ENCODE assay signal across 7 cellular contexts in the genomic region with DNA sequence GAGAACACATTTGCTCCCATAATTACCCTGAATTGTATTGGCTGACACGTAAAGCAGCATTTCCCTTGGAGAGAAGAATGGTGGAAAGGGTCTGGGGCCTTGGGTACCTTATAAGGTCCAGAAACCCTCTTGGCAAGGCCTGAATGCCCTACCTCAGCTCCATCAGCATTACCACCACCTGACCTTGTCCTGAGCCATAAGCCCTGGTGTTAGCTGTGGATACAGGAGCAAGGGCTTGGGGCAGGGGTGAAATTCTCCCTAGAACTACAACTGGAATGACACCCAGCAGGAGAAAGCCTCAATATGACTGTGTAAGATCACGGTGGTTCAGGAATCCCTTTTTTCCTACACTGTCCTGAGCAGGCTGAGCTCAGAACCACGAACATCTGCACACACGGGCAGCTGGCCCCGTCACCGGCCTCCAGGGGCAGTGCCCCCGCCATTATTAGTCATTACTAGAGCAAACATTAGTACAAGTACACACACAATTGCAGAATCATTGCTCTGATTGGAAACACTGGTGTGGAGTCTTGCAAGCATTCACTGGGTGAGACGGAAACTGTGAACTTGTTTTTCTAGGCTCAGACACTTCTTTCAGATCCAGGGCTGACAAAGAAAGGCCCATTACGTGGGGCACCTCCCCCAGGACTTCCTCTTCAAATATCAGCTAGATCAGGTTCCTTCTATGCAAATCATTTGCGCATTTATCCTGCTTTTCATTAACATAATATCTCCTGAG. TPM values are rescaled to one million over a fixed set of nuclear protein-coding genes. Genes with fewer than 3 reads are reported as not detected.
DNase-seq lines count a peak whose midpoint lies in the region; ATAC-seq, FAIRE-seq and TF ChIP-seq lines count a peak whose summit lies in the region.

No MANE protein-coding gene starts in this region.

- peak overlapping the region; percentile 56 for H3K4me3 Mint-ChIP-seq in stimulated activated memory B cell treated with anti-CD40 and anti-IgM and Interleukin-4, amounts not matched to agents 10 μg/mL and 1 μg/mL and 100 μg/mL, for 72 hours

- FAIRE-seq in bronchial epithelial cell (lab: Jason Lieb, UNC): no peak

- no peaks in the 10 kb centered on the region for H3K27me3 Mint-ChIP-seq in stimulated activated memory B cell treated with anti-CD40 and anti-IgM and Interleukin-4, amounts not matched to agents 10 μg/mL and 1 μg/mL and 100 μg/mL, for 72 hours

- H3K36me3 ChIP-seq in bronchial epithelial cell (ENCODE audit: control insufficient read depth, insufficient read depth, low read length): no peaks in the 10 kb centered on the region

- DNase-seq in NCI-H1048 (lab: John Stamatoyannopoulos, UW) (peak; percentile 32), bronchial epithelial cell (ENCODE audit: low read depth) (peak; percentile 96), NCI-H345 (lab: John Stamatoyannopoulos, UW) (no peak)
- no peak for DNase-seq in effector CD8-positive, alpha-beta T cell (lab: John Stamatoyannopoulos, UW)

- no peaks in the 10 kb centered on the region for H3K36me3 Mint-ChIP-seq in stimulated activated memory B cell treated with anti-CD40 and anti-IgM and Interleukin-4, amounts not matched to agents 10 μg/mL and 1 μg/mL and 100 μg/mL, for 72 hours

- H3K27ac Mint-ChIP-seq in stimulated activated memory B cell treated with anti-CD40 and anti-IgM and Interleukin-4, amounts not matched to agents 10 μg/mL and 1 μg/mL and 100 μg/mL, for 72 hours: peak overlapping the region; percentile 85

- H3K4me3 ChIP-seq in GM12875 (ENCODE audit: low read depth, low read length) (no peak overlapping the region), bronchial epithelial cell (ENCODE audit: low read depth, low read length) (no peak overlapping the region)

- ATAC-seq in GM21529 (IDR thresholded peaks at IDR 0.05; ENCODE audit: unreplicated experiment): peak; percentile 72
- peak; percentile 91 for ATAC-seq in stimulated activated memory B cell treated with anti-CD40 and anti-IgM and Interleukin-4, amounts not matched to agents 10 μg/mL and 1 μg/mL and 100 μg/mL, for 72 hours

- H3K4me1 Mint-ChIP-seq in stimulated activated memory B cell treated with anti-CD40 and anti-IgM and Interleukin-4, amounts not matched to agents 10 μg/mL and 1 μg/mL and 100 μg/mL, for 72 hours: peaks cover 41% of the 10 kb centered on the region

- H3K27me3 ChIP-seq in bronchial epithelial cell (ENCODE audit: control insufficient read depth, insufficient read depth, low read length): no peaks in the 10 kb centered on the region

- H3K9me3 Mint-ChIP-seq in stimulated activated memory B cell treated with anti-CD40 and anti-IgM and Interleukin-4, amounts not matched to agents 10 μg/mL and 1 μg/mL and 100 μg/mL, for 72 hours: no peaks in the 10 kb centered on the region

- TF ChIP-seq CTCF in GM12875 (IDR thresholded peaks at IDR 0.05; ENCODE audit: borderline replicate concordance, insufficient read depth, low read depth, low read length) (0 out of 2 replicates have a peak, but pooled peaks have one; percentile 6), bronchial epithelial cell (IDR thresholded peaks at IDR 0.05; ENCODE audit: insufficient read depth, low read length, severe bottlenecking) (peak; percentile 19)

RNA-seq across cellular contexts. Expression of a gene that starts 26.7 kb away (rescaled TPM):
- 30.5 and 48.9 TPM in 2 replicates for total RNA-seq in bronchial epithelial cell

RNA-seq across cellular contexts. Expression of a gene that starts 52.7 kb away (rescaled TPM):
- total RNA-seq in bronchial epithelial cell: 100 and 163 TPM in 2 replicates

Comparison
In these comparisons a context has a peak if more than half of its experiments do, and no peak if none do; other contexts are left out.
1. DNase-seq: peak in NCI-H1048 (single experiment) and bronchial epithelial cell (single experiment); none in effector CD8-positive, alpha-beta T cell (single experiment) and NCI-H345 (single experiment).